ENCODE assay signal across 26 cellular contexts in genomic region chr5:2003690-2004365, GRCh38.
DNase-seq lines count a peak whose midpoint lies in the region; TF ChIP-seq lines count a peak whose summit lies in the region.
"Had no signal": no experiment of that assay in that cellular context is flagged by ENCODE, and none has a peak within 500 bp of the region (broad histone marks: within the 10 kb centered on the region; RNA-seq: fewer than 3 reads in every experiment).

No MANE protein-coding gene starts in this region.

- TF ChIP-seq EP300 in esophagus muscularis mucosa (IDR thresholded peaks at IDR 0.05), result no peak

- no peak overlapping the region for H2BK5ac ChIP-seq in neuronal stem cell (ENCODE audit: low read length)

- intact Hi-C loops in activated CD4-positive, alpha-beta T cell treated with anti-CD3 and anti-CD28 coated beads, Interleukin-2, amount 10 ng/mL, durations not matched to agents 24 days and 14 days (cut with micrococcal nuclease), result no loop called here
- intact Hi-C loops in esophagus muscularis mucosa (cut with DNase I) (no loop called here), vagina (cut with DNase I) (no loop called here)

- H3K4me2 ChIP-seq in neuronal stem cell (ENCODE audit: insufficient read depth, low read length, poor library complexity, severe bottlenecking), result no peak overlapping the region
- H3K4me2 ChIP-seq: KMS-11 had no signal

- no peaks in the 10 kb centered on the region for H3K36me3 Mint-ChIP-seq in activated CD4-positive, alpha-beta T cell treated with anti-CD3 and anti-CD28 coated beads, Interleukin-2, amount 10 ng/mL, durations not matched to agents 24 days and 14 days (ENCODE audit: low read depth)

- H3K27ac ChIP-seq in esophagus muscularis mucosa (replicated peaks in 1 of 4) (no peak overlapping the region), neuronal stem cell (replicated peaks; ENCODE audit: low read length) (no peak overlapping the region), vagina (no peak overlapping the region)
- H3K27ac ChIP-seq: 22Rv1, KMS-11 had no signal

- H2BK120ac ChIP-seq in neuronal stem cell (ENCODE audit: low read depth, low read length), result no peak overlapping the region

- TF ChIP-seq POLR2A in esophagus muscularis mucosa (IDR thresholded peaks at IDR 0.05; ENCODE audit: low read depth) (no peak), vagina (IDR thresholded peaks at IDR 0.05) (no peak)

- H3K9ac ChIP-seq in neuronal stem cell (ENCODE audit: low read depth, low read length, poor library complexity), result no peak overlapping the region
- H3K9ac ChIP-seq: KMS-11 had no signal

- H3K4me1 ChIP-seq in esophagus muscularis mucosa (peaks cover 0 to 5% (median 2%) of the 10 kb centered on the region in 4 donors), neuronal stem cell (ENCODE audit: control insufficient read depth in 2 of 2, insufficient read depth in 1 of 2, low read depth in 1 of 2, low read length in 2 of 2) (no peaks in the 10 kb centered on the region), vagina (peaks cover 18% of the 10 kb centered on the region)
- H3K4me1 ChIP-seq: BE2C had no signal

- H2AFZ ChIP-seq in neuronal stem cell (ENCODE audit: low read length), result no peak overlapping the region

- no peak overlapping the region for H3K14ac ChIP-seq in neuronal stem cell (ENCODE audit: low read length)

- H2BK12ac ChIP-seq in neuronal stem cell (ENCODE audit: low read length), result no peak overlapping the region

- no peak overlapping the region for H4K8ac ChIP-seq in neuronal stem cell (ENCODE audit: low read depth, low read length)

- H3K27me3 Mint-ChIP-seq in activated CD4-positive, alpha-beta T cell treated with anti-CD3 and anti-CD28 coated beads, Interleukin-2, amount 10 ng/mL, durations not matched to agents 24 days and 14 days, result no peaks in the 10 kb centered on the region

- peak overlapping the region; percentile 1 for H3K18ac ChIP-seq in neuronal stem cell (ENCODE audit: low read length)

- WGBS in esophagus muscularis mucosa, result 75% methylated on average over 16 of the region's 20 CpGs
- WGBS in neuronal stem cell (ENCODE audit: extremely low coverage in 2 of 2, insufficient read length in 2 of 2, insufficient replicate concordance in 1 of 2), 2 donors, result no CpG with 5 or more reads among the region's 20 CpGs

- H3K27ac Mint-ChIP-seq in activated CD4-positive, alpha-beta T cell treated with anti-CD3 and anti-CD28 coated beads, Interleukin-2, amount 10 ng/mL, durations not matched to agents 24 days and 14 days, result no peak overlapping the region

- H3K79me1 ChIP-seq in neuronal stem cell (ENCODE audit: low read depth, low read length), result no peaks in the 10 kb centered on the region

- H3K23ac ChIP-seq in neuronal stem cell (ENCODE audit: low read depth, low read length, poor library complexity), result no peak overlapping the region

- H3K9me3 ChIP-seq in esophagus muscularis mucosa, result no peaks in the 10 kb centered on the region
- no peaks in the 10 kb centered on the region for H3K9me3 ChIP-seq in neuronal stem cell (replicated peaks in 1 of 2; ENCODE audit: control insufficient read depth in 2 of 2, insufficient read depth in 1 of 2, low read depth in 1 of 2, low read length in 2 of 2)
- H3K9me3 ChIP-seq in vagina, result no peaks in the 10 kb centered on the region
- H3K9me3 ChIP-seq: BE2C had no signal

- no peak overlapping the region for H3K4me3 Mint-ChIP-seq in activated CD4-positive, alpha-beta T cell treated with anti-CD3 and anti-CD28 coated beads, Interleukin-2, amount 10 ng/mL, durations not matched to agents 24 days and 14 days

- H3K4me1 Mint-ChIP-seq in activated CD4-positive, alpha-beta T cell treated with anti-CD3 and anti-CD28 coated beads, Interleukin-2, amount 10 ng/mL, durations not matched to agents 24 days and 14 days, result no peaks in the 10 kb centered on the region

- no peak overlapping the region for H4K91ac ChIP-seq in neuronal stem cell (ENCODE audit: low read depth, low read length, poor library complexity)

- no peak overlapping the region for H2AK5ac ChIP-seq in neuronal stem cell (ENCODE audit: low read depth, low read length)

- H2BK15ac ChIP-seq in neuronal stem cell (ENCODE audit: low read length), result no peak overlapping the region

- no peaks in the 10 kb centered on the region for H3K9me3 Mint-ChIP-seq in activated CD4-positive, alpha-beta T cell treated with anti-CD3 and anti-CD28 coated beads, Interleukin-2, amount 10 ng/mL, durations not matched to agents 24 days and 14 days

- H3K36me3 ChIP-seq in esophagus muscularis mucosa (no peaks in the 10 kb centered on the region), neuronal stem cell (replicated peaks in 1 of 2; ENCODE audit: control insufficient read depth in 2 of 2, insufficient read depth in 2 of 2, low read length in 2 of 2) (no peaks in the 10 kb centered on the region), vagina (no peaks in the 10 kb centered on the region)
- H3K36me3 ChIP-seq: BE2C had no signal

- H3K27me3 ChIP-seq in esophagus muscularis mucosa (peaks cover 0 to 78% (median 2%) of the 10 kb centered on the region in 4 donors), neuronal stem cell (ENCODE audit: control insufficient read depth in 3 of 3, insufficient read depth in 3 of 3, low read depth in 1 of 3, low read length in 3 of 3) (peaks cover 0 to 8% (median 0%) of the 10 kb centered on the region in 3 experiments), vagina (no peaks in the 10 kb centered on the region)

- H3K4me3 ChIP-seq in esophagus muscularis mucosa (no peak overlapping the region), neuronal stem cell (ENCODE audit: low read length in 2 of 2) (no peak overlapping the region), vagina (no peak overlapping the region)

- no peak overlapping the region for H3K4ac ChIP-seq in neuronal stem cell (ENCODE audit: low read length)

- TF ChIP-seq CTCF in esophagus muscularis mucosa (IDR thresholded peaks at IDR 0.05) (no peak), vagina (IDR thresholded peaks at IDR 0.05) (no peak)

- DNase-seq in activated CD4-positive, alpha-beta T cell treated with anti-CD3 and anti-CD28 coated beads, Interleukin-2, amount 10 ng/mL, durations not matched to agents 24 days and 14 days, result peak; percentile 39
- no peak for DNase-seq in activated CD4-positive, alpha-beta T cell treated with anti-CD3 and anti-CD28 coated beads for 1 hour
- peak; percentile 60 for DNase-seq in esophagus muscularis mucosa (ENCODE audit: extremely low spot score)
- no peak for DNase-seq in neuronal stem cell (ENCODE audit: low spot score)
- peak; percentile 77 to 80 for DNase-seq in vagina (ENCODE audit: extremely low spot score in 2 of 2)
- DNase-seq in hepatic stellate cell (ENCODE audit: low spot score), result no peak
- DNase-seq in stimulated activated CD4-positive, alpha-beta T cell treated with anti-CD3 and anti-CD28 coated beads, Interleukin-1b, Interleukin-23, amount 100 ng/mL, for 48 hours, result no peak
- DNase-seq: BE2C, Calu3, DMS79 treated with DMSO at 0.1 percent for 48 hours, GF-D8, GOT3, HCEC 1CT, IMR-90, NCI-H1048, NCI-H1417 treated with DMSO at 0.1 percent for 48 hours, NCI-H187, NCI-H2081 treated with DMSO at 0.1 percent for 48 hours, NCI-H2171, NCI-H226, NCI-H510A, NCI-H69, RPMI8226, SHP77 had no signal

Comparison
In these comparisons a context has a peak if more than half of its experiments do, and no peak if none do; other contexts are left out.
1. DNase-seq: peak in activated CD4-positive, alpha-beta T cell treated with anti-CD3 and anti-CD28 coated beads, Interleukin-2, amount 10 ng/mL, durations not matched to agents 24 days and 14 days (single experiment), esophagus muscularis mucosa (single experiment) and vagina (2 of 2); none in activated CD4-positive, alpha-beta T cell treated with anti-CD3 and anti-CD28 coated beads for 1 hour (single experiment), neuronal stem cell (single experiment), hepatic stellate cell (single experiment) and stimulated activated CD4-positive, alpha-beta T cell treated with anti-CD3 and anti-CD28 coated beads, Interleukin-1b, Interleukin-23, amount 100 ng/mL, for 48 hours (single experiment).